ENCODE assay signal across 16 cellular contexts in genomic region chr14:94893411-94894160, GRCh38.
DNase-seq lines count a peak whose midpoint lies in the region; TF ChIP-seq lines count a peak whose summit lies in the region.
"Had no signal": no experiment of that assay in that cellular context is flagged by ENCODE, and none has a peak within 500 bp of the region (broad histone marks: within the 10 kb centered on the region; RNA-seq: fewer than 3 reads in every experiment).

No MANE protein-coding gene starts in this region.

- no peak overlapping the region for H2AK5ac ChIP-seq in neuronal stem cell (ENCODE audit: low read depth, low read length)

- H3K4me2 ChIP-seq in neuronal stem cell (ENCODE audit: insufficient read depth, low read length, poor library complexity, severe bottlenecking) = no peak overlapping the region
- H3K4me2 ChIP-seq: BLaER1 had no signal

- H3K79me1 ChIP-seq in neuronal stem cell (ENCODE audit: low read depth, low read length) = peaks cover 4% of the 10 kb centered on the region

- H3K9ac ChIP-seq in endodermal cell (ENCODE audit: extremely low read depth, low read length, poor library complexity, severe bottlenecking) (no peak overlapping the region), neuronal stem cell (ENCODE audit: low read depth, low read length, poor library complexity) (no peak overlapping the region)
- H3K9ac ChIP-seq: BLaER1 had no signal

- peak overlapping the region; percentile 47 for H3K14ac ChIP-seq in neuronal stem cell (ENCODE audit: low read length)

- TF ChIP-seq CTCF in endodermal cell (conservative IDR thresholded peaks at IDR 0.05) (no peak), left ventricle myocardium inferior (IDR thresholded peaks at IDR 0.05; ENCODE audit: borderline replicate concordance) (no peak)

- peaks cover 15% of the 10 kb centered on the region for H3K9me3 ChIP-seq in endodermal cell (ENCODE audit: control insufficient read depth, low read length)
- peaks cover 0 to 15% of the 10 kb centered on the region in 2 donors for H3K9me3 ChIP-seq in neuronal stem cell (replicated peaks in 1 of 2; ENCODE audit: control insufficient read depth in 2 of 2, insufficient read depth in 1 of 2, low read depth in 1 of 2, low read length in 2 of 2)
- peaks cover 5% of the 10 kb centered on the region for H3K9me3 ChIP-seq in left ventricle myocardium inferior (replicated peaks)

- no peak overlapping the region for H3K4me3 Mint-ChIP-seq in endodermal cell
- no peak overlapping the region for H3K4me3 Mint-ChIP-seq in activated naive CD8-positive, alpha-beta T cell treated with anti-CD3 and anti-CD28 coated beads for 36 hours
- H3K4me3 Mint-ChIP-seq: CD14-positive monocyte; CD4-positive, alpha-beta memory T cell; H9 had no signal

- H3K36me3 ChIP-seq in endodermal cell (ENCODE audit: control insufficient read depth, insufficient read depth, low read length) = no peaks in the 10 kb centered on the region
- no peaks in the 10 kb centered on the region for H3K36me3 ChIP-seq in neuronal stem cell (replicated peaks in 1 of 2; ENCODE audit: control insufficient read depth in 2 of 2, insufficient read depth in 2 of 2, low read length in 2 of 2)
- no peaks in the 10 kb centered on the region for H3K36me3 ChIP-seq in left ventricle myocardium inferior
- H3K36me3 ChIP-seq: BLaER1 had no signal

- H3K4me3 ChIP-seq in endodermal cell (ENCODE audit: low read length) = no peak overlapping the region
- no peak overlapping the region for H3K4me3 ChIP-seq in neuronal stem cell (ENCODE audit: low read length in 2 of 2)
- H3K4me3 ChIP-seq in left ventricle myocardium inferior = no peak overlapping the region
- H3K4me3 ChIP-seq: BLaER1 had no signal

- H3K27me3 ChIP-seq in endodermal cell (ENCODE audit: control insufficient read depth, insufficient read depth, low read length, poor library complexity, severe bottlenecking) (peaks cover 76% of the 10 kb centered on the region), neuronal stem cell (ENCODE audit: control insufficient read depth in 3 of 3, insufficient read depth in 3 of 3, low read depth in 1 of 3, low read length in 3 of 3) (peaks cover 0 to 12% (median 0%) of the 10 kb centered on the region in 3 experiments), left ventricle myocardium inferior (ENCODE audit: low read depth) (peaks cover 94% of the 10 kb centered on the region)
- H3K27me3 ChIP-seq: BLaER1 had no signal

- H2BK5ac ChIP-seq in neuronal stem cell (ENCODE audit: low read length) = no peak overlapping the region

- no peak overlapping the region for H3K27ac Mint-ChIP-seq in endodermal cell
- H3K27ac Mint-ChIP-seq in activated naive CD8-positive, alpha-beta T cell treated with anti-CD3 and anti-CD28 coated beads for 36 hours = no peak overlapping the region
- H3K27ac Mint-ChIP-seq: CD14-positive monocyte; CD4-positive, alpha-beta memory T cell; H9 had no signal

- no peak overlapping the region for H3K23ac ChIP-seq in neuronal stem cell (ENCODE audit: low read depth, low read length, poor library complexity)

- no peak overlapping the region for H2BK120ac ChIP-seq in neuronal stem cell (ENCODE audit: low read depth, low read length)

- no peak overlapping the region for H2BK15ac ChIP-seq in neuronal stem cell (ENCODE audit: low read length)

- no peak overlapping the region for H3K27ac ChIP-seq in endodermal cell (ENCODE audit: low read depth, low read length)
- H3K27ac ChIP-seq in neuronal stem cell (replicated peaks; ENCODE audit: low read length) = no peak overlapping the region
- no peak overlapping the region for H3K27ac ChIP-seq in left ventricle myocardium inferior (replicated peaks)
- H3K27ac ChIP-seq: BLaER1 had no signal

- no peak overlapping the region for H4K91ac ChIP-seq in neuronal stem cell (ENCODE audit: low read depth, low read length, poor library complexity)

- H3K27me3 Mint-ChIP-seq in endodermal cell (ENCODE audit: insufficient read depth) = peaks cover 49% of the 10 kb centered on the region
- no peaks in the 10 kb centered on the region for H3K27me3 Mint-ChIP-seq in activated naive CD8-positive, alpha-beta T cell treated with anti-CD3 and anti-CD28 coated beads for 36 hours

- intact Hi-C loops in left ventricle myocardium inferior (cut with micrococcal nuclease) = no loop called here

- 63 to 75% methylated on average over 3 to 17 of the region's 17 CpGs for WGBS in endodermal cell (ENCODE audit: insufficient coverage in 1 of 2, insufficient read length in 1 of 2), 2 experiments
- WGBS in neuronal stem cell (ENCODE audit: extremely low coverage in 2 of 2, insufficient read length in 2 of 2, insufficient replicate concordance in 1 of 2), 2 donors = no CpG with 5 or more reads among the region's 17 CpGs

- DNase-seq in activated effector memory CD4-positive, alpha-beta T cell treated with anti-CD3 and anti-CD28 coated beads, Interleukin-2, amount 50 U/mL, for 16 hours = peak; percentile 25
- DNase-seq in activated effector memory CD4-positive, alpha-beta T cell treated with Interleukin-2 at 50 U/mL for 16 hours = no peak
- DNase-seq in endodermal cell = peak; percentile 71
- peak; percentile 6 for DNase-seq in neuronal stem cell (ENCODE audit: low spot score)
- DNase-seq in activated naive CD8-positive, alpha-beta T cell treated with anti-CD3 and anti-CD28 coated beads for 36 hours = no peak
- no peak for DNase-seq in left ventricle myocardium inferior
- no peak for DNase-seq in dermis blood vessel endothelial cell
- DNase-seq: 8988T; CD4-positive, alpha-beta memory T cell; DMS153; DMS79; GDM1; GOT3; H9 had no signal

- peaks cover 18% of the 10 kb centered on the region for H3K9me3 Mint-ChIP-seq in endodermal cell
- H3K9me3 Mint-ChIP-seq in activated naive CD8-positive, alpha-beta T cell treated with anti-CD3 and anti-CD28 coated beads for 36 hours = no peaks in the 10 kb centered on the region
- H3K9me3 Mint-ChIP-seq: H9 had no signal

- H4K8ac ChIP-seq in neuronal stem cell (ENCODE audit: low read depth, low read length) = no peak overlapping the region

- peak overlapping the region; percentile 81 for H3K18ac ChIP-seq in neuronal stem cell (ENCODE audit: low read length)

- H3K4me1 ChIP-seq in endodermal cell (ENCODE audit: control insufficient read depth, insufficient read depth, low read length) (peaks cover 5% of the 10 kb centered on the region), neuronal stem cell (ENCODE audit: control insufficient read depth in 2 of 2, insufficient read depth in 1 of 2, low read depth in 1 of 2, low read length in 2 of 2) (peaks cover 0 to 15% of the 10 kb centered on the region in 2 donors), left ventricle myocardium inferior (no peaks in the 10 kb centered on the region)
- H3K4me1 ChIP-seq: BLaER1 had no signal

- peak overlapping the region; percentile 75 for H2BK12ac ChIP-seq in neuronal stem cell (ENCODE audit: low read length)

- no peaks in the 10 kb centered on the region for H3K36me3 Mint-ChIP-seq in endodermal cell (ENCODE audit: low read depth)
- H3K36me3 Mint-ChIP-seq in activated naive CD8-positive, alpha-beta T cell treated with anti-CD3 and anti-CD28 coated beads for 36 hours = no peaks in the 10 kb centered on the region
- H3K36me3 Mint-ChIP-seq: CD14-positive monocyte; CD4-positive, alpha-beta memory T cell had no signal

- peaks cover 21% of the 10 kb centered on the region for H3K4me1 Mint-ChIP-seq in endodermal cell
- no peaks in the 10 kb centered on the region for H3K4me1 Mint-ChIP-seq in activated naive CD8-positive, alpha-beta T cell treated with anti-CD3 and anti-CD28 coated beads for 36 hours
- H3K4me1 Mint-ChIP-seq: CD14-positive monocyte; CD4-positive, alpha-beta memory T cell; H9 had no signal

- H3K4ac ChIP-seq in neuronal stem cell (ENCODE audit: low read length) = no peak overlapping the region

- no peak overlapping the region for H2AFZ ChIP-seq in neuronal stem cell (ENCODE audit: low read length)

Comparison
In these comparisons a context has a peak if more than half of its experiments do, and no peak if none do; other contexts are left out.
1. DNase-seq: peak in activated effector memory CD4-positive, alpha-beta T cell treated with anti-CD3 and anti-CD28 coated beads, Interleukin-2, amount 50 U/mL, for 16 hours (single experiment), endodermal cell (single experiment) and neuronal stem cell (single experiment); none in activated effector memory CD4-positive, alpha-beta T cell treated with Interleukin-2 at 50 U/mL for 16 hours (single experiment), activated naive CD8-positive, alpha-beta T cell treated with anti-CD3 and anti-CD28 coated beads for 36 hours (single experiment), left ventricle myocardium inferior (single experiment) and dermis blood vessel endothelial cell (single experiment).